9 cellular contexts compared by ENCODE assay signal in genomic region chr2:197834771-197835170, GRCh38. TPM values are rescaled to one million over a fixed set of nuclear protein-coding genes. Genes with fewer than 3 reads are reported as not detected.
"Had no signal": no experiment of that assay in that cellular context is flagged by ENCODE, and none has a peak within 500 bp of the region (broad histone marks: within the 10 kb centered on the region; RNA-seq: fewer than 3 reads in every experiment).

No MANE protein-coding gene starts in this region.

RNA-seq across cellular contexts. Expression of gene PLCL1, which starts 30.4 kb away (rescaled TPM):
- total RNA-seq: PC-9, SJCRH30 had no signal

RNA-seq across cellular contexts. Expression of gene BOLL, which starts 49.7 kb away (rescaled TPM):
- total RNA-seq: LHCN-M2, MCF 10A, NCI-H460, OCI-LY7, PC-9, Right ventricle myocardium inferior, RPMI7951, SK-MEL-5 had no signal
